ENCODE assay signal across 8 cellular contexts in the genomic region with DNA sequence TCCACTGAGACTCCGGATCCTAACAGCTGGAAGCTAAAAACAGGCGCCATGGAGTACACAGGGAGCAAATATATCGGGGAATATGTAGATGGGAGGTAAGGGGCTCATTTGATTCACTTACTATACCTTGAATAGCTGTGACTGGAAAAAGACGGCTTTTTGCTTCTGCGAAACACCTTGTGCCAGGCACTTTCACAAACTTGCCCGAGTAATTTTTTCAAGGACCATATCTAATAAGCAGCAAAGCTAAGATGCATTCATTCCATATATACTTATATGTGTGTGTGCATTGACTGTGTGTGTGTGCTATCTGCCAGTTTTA. TPM values are rescaled to one million over a fixed set of nuclear protein-coding genes. Genes with fewer than 3 reads are reported as not detected.
DNase-seq lines count a peak whose midpoint lies in the region; ATAC-seq, FAIRE-seq and TF ChIP-seq lines count a peak whose summit lies in the region.

No MANE protein-coding gene starts in this region.

- no peaks in the 10 kb centered on the region for H3K27me3 ChIP-seq in Panc1 (ENCODE audit: control insufficient read depth, insufficient read depth, low read length)
- no peaks in the 10 kb centered on the region for H3K27me3 ChIP-seq in esophagus muscularis mucosa
- H3K27me3 ChIP-seq in rectal smooth muscle tissue (ENCODE audit: control insufficient read depth, insufficient read depth, low read length), result no peaks in the 10 kb centered on the region

- no peak for TF ChIP-seq EP300 in esophagus muscularis mucosa (IDR thresholded peaks at IDR 0.05)

- no peak overlapping the region for H3K27ac ChIP-seq in Panc1 (ENCODE audit: low read length)
- peak overlapping the region; percentile 90 to 93 (median 91) for H3K27ac ChIP-seq in esophagus muscularis mucosa (replicated peaks in 1 of 4)
- no peak overlapping the region for H3K27ac ChIP-seq in rectal smooth muscle tissue (ENCODE audit: low read depth, low read length)

- no peak for FAIRE-seq in GM19239 (lab: Jason Lieb, UNC)

- H3K9me3 ChIP-seq in Panc1 (ENCODE audit: control insufficient read depth, insufficient read depth, low read depth, low read length) (0 out of 2 replicates have a peak, but pooled peaks cover 2% of the 10 kb centered on the region), esophagus muscularis mucosa (no peaks in the 10 kb centered on the region)

- TF ChIP-seq POLR2A in esophagus muscularis mucosa (IDR thresholded peaks at IDR 0.05; ENCODE audit: low read depth), result no peak

- BruUV-seq in Panc1 (replicated peaks; lab: Mats Ljungman, UMichigan), result no TSS peak

- in situ Hi-C loops in Panc1 (cut with HindIII; ENCODE audit: low pct_unique_long_range_greater_than_20kb, low sequenced_read_pairs), result no loop called here

- POLR2A ChIA-PET in Panc1 (lab: Charles Lee), result no interaction called here

- H3K4me3 ChIP-seq in GM12864 (ENCODE audit: low read depth, low read length) (peak overlapping the region; percentile 37), Panc1 (ENCODE audit: low read depth in 2 of 2, low read length in 2 of 2) (peak overlapping the region; percentile 93 to 95), esophagus muscularis mucosa (peak overlapping the region; percentile 81 to 98 (median 95)), rectal smooth muscle tissue (ENCODE audit: low read length) (peak overlapping the region; percentile 55)

- no peak overlapping the region for H3K9ac ChIP-seq in rectal smooth muscle tissue (ENCODE audit: low read length)

- DNase-seq in GM12864 (ENCODE audit: low read depth), result no peak
- DNase-seq in Panc1 (ENCODE audit: low read depth, low spot score), result no peak
- DNase-seq in esophagus muscularis mucosa (ENCODE audit: extremely low spot score), result no peak
- DNase-seq in GM19239 (ENCODE audit: insufficient read length, low spot score), result no peak
- DNase-seq in NCI-H524 (lab: John Stamatoyannopoulos, UW), result no peak
- no peak for DNase-seq in DMS 273 treated with DMSO at 0.1 percent for 48 hours (lab: John Stamatoyannopoulos, UW)

- no peak for ATAC-seq in Panc1
- ATAC-seq in HG03469 (IDR thresholded peaks at IDR 0.05; ENCODE audit: unreplicated experiment), result no peak

- CTCF ChIA-PET in Panc1 (lab: Charles Lee), result no interaction called here

- intact Hi-C loops in Panc1 (cut with micrococcal nuclease; ENCODE audit: unreplicated experiment), result no loop called here
- intact Hi-C loops in esophagus muscularis mucosa (cut with DNase I), result loop anchor here (2.0 to 5.0 kb wide), 2 partner anchors 67 to 112 kb away; partner anchors contain the start of gene TTLL11

- peaks cover 2% of the 10 kb centered on the region; the same call in 1 of the 2 replicates for H3K4me1 ChIP-seq in Panc1 (ENCODE audit: control insufficient read depth, insufficient read depth, low read length)
- peaks cover 31 to 59% (median 57%) of the 10 kb centered on the region in 4 donors for H3K4me1 ChIP-seq in esophagus muscularis mucosa
- H3K4me1 ChIP-seq in rectal smooth muscle tissue (ENCODE audit: control insufficient read depth, insufficient read depth, low read length), result peaks cover 26% of the 10 kb centered on the region

- WGBS in esophagus muscularis mucosa, result 15% methylated on average over 5 of the region's 6 CpGs

- TF ChIP-seq CTCF in GM12864 (IDR thresholded peaks at IDR 0.05; ENCODE audit: low read depth, low read length, missing control alignments), result no peak
- TF ChIP-seq CTCF in Panc1 (IDR thresholded peaks at IDR 0.05), result no peak
- no peak for TF ChIP-seq CTCF in esophagus muscularis mucosa (IDR thresholded peaks at IDR 0.05)

- H3K36me3 ChIP-seq in Panc1 (ENCODE audit: control insufficient read depth, insufficient read depth, low read length) (peaks cover 5% of the 10 kb centered on the region; the same call in 1 of the 2 replicates), esophagus muscularis mucosa (no peaks in the 10 kb centered on the region), rectal smooth muscle tissue (ENCODE audit: control insufficient read depth, insufficient read depth, low read length) (no peaks in the 10 kb centered on the region)

RNA-seq across cellular contexts. Expression of gene MORN5, which starts 0.2 kb away (rescaled TPM):
- total RNA-seq in Panc1 (2021; ENCODE audit: unreplicated experiment) (not detected), esophagus muscularis mucosa (1 to 10 TPM in 2 of 4 donors, not detected in 2; 3.9 to 5.8 TPM)
- not detected for polyA plus RNA-seq in Panc1 (2012; ENCODE audit: insufficient read length)

RNA-seq across cellular contexts. Expression of gene NDUFA8, which starts 0.3 kb away (rescaled TPM):
- total RNA-seq in Panc1 (2021; ENCODE audit: unreplicated experiment), result 55.5 TPM
- 81.9 TPM for polyA plus RNA-seq in Panc1 (2012; ENCODE audit: insufficient read length)
- 10 to 100 TPM; 55.7 to 83.3 (median 76.1) TPM for total RNA-seq in esophagus muscularis mucosa

Comparison
In these comparisons a context has a peak if more than half of its experiments do, and no peak if none do; other contexts are left out.
1. H3K4me3 ChIP-seq: peak in every context shown above with its lines; median percentile 95 in esophagus muscularis mucosa; 94 in Panc1; 55 in rectal smooth muscle tissue; 37 in GM12864.
2. H3K27ac ChIP-seq: peak in esophagus muscularis mucosa (4 of 4); none in Panc1 (single experiment) and rectal smooth muscle tissue (single experiment).